ENCODE assay signal across 20 cellular contexts in genomic region chr9:122392714-122393113, GRCh38. TPM values are rescaled to one million over a fixed set of nuclear protein-coding genes. Genes with fewer than 3 reads are reported as not detected.
DNase-seq lines count a peak whose midpoint lies in the region; FAIRE-seq and TF ChIP-seq lines count a peak whose summit lies in the region.
"Had no signal": no experiment of that assay in that cellular context is flagged by ENCODE, and none has a peak within 500 bp of the region (broad histone marks: within the 10 kb centered on the region; RNA-seq: fewer than 3 reads in every experiment).

No MANE protein-coding gene starts in this region.

- H3K9me1 ChIP-seq in endothelial cell of umbilical vein (replicated peaks; ENCODE audit: control insufficient read depth, extremely low read depth, insufficient read depth, low read length) = no peaks in the 10 kb centered on the region

- H3K36me3 ChIP-seq in endothelial cell of umbilical vein (ENCODE audit: control insufficient read depth in 2 of 2, extremely low read depth in 1 of 2, insufficient read depth in 2 of 2, low read length in 2 of 2) = no peaks in the 10 kb centered on the region
- H3K36me3 ChIP-seq: MG63 had no signal

- H2AFZ ChIP-seq in endothelial cell of umbilical vein (ENCODE audit: low read depth, low read length) = no peak overlapping the region
- H2AFZ ChIP-seq: GM23338 had no signal

- H3K27me3 Mint-ChIP-seq in HFFc6 (ENCODE audit: insufficient read depth) = peaks cover 4% of the 10 kb centered on the region

- intact Hi-C loops in endothelial cell of umbilical vein (cut with micrococcal nuclease) = no loop called here

- H3K9me3 Mint-ChIP-seq in HFFc6 = no peaks in the 10 kb centered on the region
- H3K9me3 Mint-ChIP-seq: CD8-positive, alpha-beta T cell; GM23338 had no signal

- H3K4me1 Mint-ChIP-seq in HFFc6 (ENCODE audit: low read depth) = peaks cover 62% of the 10 kb centered on the region

- no peaks in the 10 kb centered on the region for H4K20me1 ChIP-seq in endothelial cell of umbilical vein (replicated peaks; ENCODE audit: control insufficient read depth, extremely low read depth, insufficient read depth, low read length)

- peaks cover 26% of the 10 kb centered on the region; the same call in 1 of the 2 replicates for H3K36me3 Mint-ChIP-seq in HFFc6 (ENCODE audit: low read depth)
- H3K36me3 Mint-ChIP-seq: CD8-positive, alpha-beta T cell had no signal

- peak; percentile 55 for FAIRE-seq in endothelial cell of umbilical vein (lab: Jason Lieb, UNC)
- FAIRE-seq: G401.6, GM18507, HepG2 had no signal

- no peak overlapping the region for H3K4me3 Mint-ChIP-seq in HFFc6
- H3K4me3 Mint-ChIP-seq: CD8-positive, alpha-beta T cell; GM23338 had no signal

- dilution Hi-C loops in endothelial cell of umbilical vein (cut with MboI; ENCODE audit: extremely low pct_ligation_motif_present, low sequenced_read_pairs) = no loop called here

- H3K4me2 ChIP-seq in endothelial cell of umbilical vein (ENCODE audit: insufficient read depth, low read length) = no peak overlapping the region
- H3K4me2 ChIP-seq: GM23338, KMS-11 had no signal

- no peaks in the 10 kb centered on the region for H3K9me3 ChIP-seq in endothelial cell of umbilical vein (replicated peaks; ENCODE audit: control insufficient read depth, insufficient read depth, low read length)
- H3K9me3 ChIP-seq: MG63 had no signal

- no peak overlapping the region for H3K9ac ChIP-seq in endothelial cell of umbilical vein (replicated peaks; ENCODE audit: extremely low read depth, insufficient read depth, low read length)
- H3K9ac ChIP-seq: KMS-11 had no signal

- CTCF ChIA-PET in endothelial cell of umbilical vein (lab: Charles Lee) = interaction anchor here (0.8 kb wide), 1 partner anchor 10 kb away, joined by 3 read pairs; no protein-coding TSS in a partner anchor

- H3K27ac ChIP-seq in endothelial cell of umbilical vein (ENCODE audit: insufficient read depth, low read depth, low read length) = no peak overlapping the region
- H3K27ac ChIP-seq: KMS-11 had no signal

- no peak for TF ChIP-seq POLR2A in endothelial cell of umbilical vein (IDR thresholded peaks at IDR 0.05; ENCODE audit: low read depth, low read length)

- no peaks in the 10 kb centered on the region for H3K27me3 ChIP-seq in endothelial cell of umbilical vein (ENCODE audit: control insufficient read depth in 2 of 2, insufficient read depth in 2 of 2, low read length in 2 of 2)
- H3K27me3 ChIP-seq: MG63 had no signal

- TSS peak; percentile 23 for BruUV-seq in endothelial cell of umbilical vein (replicated peaks; lab: Mats Ljungman, UMichigan)

- DNase-seq in HFFc6 (no peak), endothelial cell of umbilical vein (ENCODE audit: low read depth, low spot score) (no peak), fibroblast of the conjunctiva (ENCODE audit: low read depth) (peak; percentile 36), NCI-H2107 treated with DMSO at 0.1 percent for 48 hours (lab: John Stamatoyannopoulos, UW; ENCODE audit: unreplicated experiment) (no peak), NCI-H187 (lab: John Stamatoyannopoulos, UW) (no peak), NCI-H1105 (lab: John Stamatoyannopoulos, UW) (no peak)
- peak; percentile 5 for DNase-seq in stimulated activated CD8-positive, alpha-beta memory T cell treated with anti-CD3 and anti-CD28 coated beads, Interleukin-4, amount 100 ng/mL, for 48 hours
- DNase-seq: DMS79 treated with DMSO at 0.1 percent for 48 hours, MG63, NCI-H1092, NCI-H1694, NCI-H2107, NCI-H226, NCI-H524 treated with DMSO at 0.1 percent for 48 hours had no signal

- POLR2A ChIA-PET in endothelial cell of umbilical vein (lab: Charles Lee) = no interaction called here

- no peaks in the 10 kb centered on the region for H3K79me2 ChIP-seq in endothelial cell of umbilical vein (ENCODE audit: control insufficient read depth, insufficient read depth, low read length)

- peaks cover 27% of the 10 kb centered on the region for H3K4me1 ChIP-seq in endothelial cell of umbilical vein (ENCODE audit: control insufficient read depth, extremely low read depth, insufficient read depth, low read length)

- H3K27ac Mint-ChIP-seq in HFFc6 = peak overlapping the region; percentile 70
- H3K27ac Mint-ChIP-seq: CD8-positive, alpha-beta T cell; GM23338 had no signal

- no peak overlapping the region for H3K4me3 ChIP-seq in endothelial cell of umbilical vein (replicated peaks in 1 of 3; ENCODE audit: insufficient read depth in 1 of 3, low read depth in 1 of 3, low read length in 3 of 3)
- H3K4me3 ChIP-seq: GM23338, MG63 had no signal

- TF ChIP-seq CTCF in HFFc6 (IDR thresholded peaks at IDR 0.05) = no peak
- TF ChIP-seq CTCF in endothelial cell of umbilical vein (IDR thresholded peaks at IDR 0.05; ENCODE audit: extremely low read depth in 1 of 2, insufficient read depth in 1 of 2, low read depth in 1 of 2, low read length in 2 of 2) = no peak

TF ChIP-seq in endothelial cell of umbilical vein, 7 proteins besides CTCF, POLR2A, EP300 and RAD21:
- TF ChIP-seq GATA2 (IDR thresholded peaks at IDR 0.05; ENCODE audit: insufficient read depth, insufficient read length, low read depth, low read length) (no peak), JUN (IDR thresholded peaks at IDR 0.05; ENCODE audit: borderline replicate concordance, insufficient read depth, insufficient read length, low read depth) (no peak), FOS (IDR thresholded peaks at IDR 0.05; ENCODE audit: borderline replicate concordance, insufficient read depth, low read length) (no peak), MAX (IDR thresholded peaks at IDR 0.05; ENCODE audit: insufficient read depth, insufficient read length) (no peak), POLR2AphosphoS5 (IDR thresholded peaks at IDR 0.05; ENCODE audit: insufficient read depth, low read depth, low read length) (no peak), MYC (IDR thresholded peaks at IDR 0.05; ENCODE audit: low read depth, low read length) (no peak), EZH2 (IDR thresholded peaks at IDR 0.05; ENCODE audit: borderline replicate concordance, low read depth, low read length, severe bottlenecking) (no peak)

RNA-seq across cellular contexts. Expression of gene PTGS1, which starts 21.9 kb away (rescaled TPM):
- 100 to 1,000 TPM in 3 of 6 experiments, 10 to 100 TPM in 3; 33.0 to 122 (median 102) TPM for total RNA-seq in HFFc6 (2021; fragmentation: NEBNext Ultra II Directional; extraction: Animal tissue kit (Norgen Biotek cat#: 25700))
- total RNA-seq in endothelial cell of umbilical vein = 14.6 and 45.2 TPM in 2 replicates
- 37.6 and 43.9 TPM in 2 replicates for polyA plus RNA-seq in endothelial cell of umbilical vein
- 27.8 and 31.2 TPM in 2 replicates for polyA plus RNA-seq in endothelial cell of umbilical vein (2011; cell fraction: cytosol; rRNA removed)
- 30.7 and 40.6 TPM in 2 replicates for polyA plus RNA-seq in endothelial cell of umbilical vein (2011; cell fraction: nucleus; rRNA removed)
- polyA plus RNA-seq in endothelial cell of umbilical vein (2012) = 43.2 and 61.0 TPM in 2 replicates
- 37.7 and 53.6 TPM in 2 replicates for polyA minus RNA-seq in endothelial cell of umbilical vein
- polyA minus RNA-seq in endothelial cell of umbilical vein (2011; cell fraction: cytosol; rRNA and poly(A)+ RNA removed) = 3.9 TPM
- polyA minus RNA-seq in endothelial cell of umbilical vein (2011; cell fraction: nucleus; rRNA and poly(A)+ RNA removed) = 8.8 and 9.8 TPM in 2 replicates
- total RNA-seq: CD8-positive, alpha-beta T cell had no signal

Comparison
In these comparisons a context has a peak if more than half of its experiments do, and no peak if none do; other contexts are left out.
1. DNase-seq: peak in fibroblast of the conjunctiva (single experiment) and stimulated activated CD8-positive, alpha-beta memory T cell treated with anti-CD3 and anti-CD28 coated beads, Interleukin-4, amount 100 ng/mL, for 48 hours (single experiment); none in HFFc6 (single experiment), endothelial cell of umbilical vein (single experiment), NCI-H2107 treated with DMSO at 0.1 percent for 48 hours (single experiment), NCI-H187 (0 of 2) and NCI-H1105 (single experiment).